ENCODE assay signal across 8 cellular contexts in genomic region chr2:70553334-70553583, GRCh38. TPM values are rescaled to one million over a fixed set of nuclear protein-coding genes. Genes with fewer than 3 reads are reported as not detected.
A peak's percentile ranks its signal among the peaks of the same experiment; 100 is the strongest.
DNase-seq lines count a peak whose midpoint lies in the region; ATAC-seq and TF ChIP-seq lines count a peak whose summit lies in the region.

No MANE protein-coding gene starts in this region.

- no peak overlapping the region for H3K27ac Mint-ChIP-seq in activated CD8-positive, alpha-beta memory T cell treated with anti-CD3 and anti-CD28 coated beads, Interleukin-2, amount 10 ng/mL, durations not matched to agents 7 days and 5 days

- H3K4me1 Mint-ChIP-seq in activated CD8-positive, alpha-beta memory T cell treated with anti-CD3 and anti-CD28 coated beads, Interleukin-2, amount 10 ng/mL, durations not matched to agents 7 days and 5 days, result peaks cover 19% of the 10 kb centered on the region

- H3K27me3 ChIP-seq in Loucy (ENCODE audit: insufficient read depth, low read length, poor library complexity, severe bottlenecking) (no peaks in the 10 kb centered on the region), kidney epithelial cell (ENCODE audit: control insufficient read depth, insufficient read depth, low read length) (peaks cover 4% of the 10 kb centered on the region)

- H3K9me3 Mint-ChIP-seq in activated CD8-positive, alpha-beta memory T cell treated with anti-CD3 and anti-CD28 coated beads, Interleukin-2, amount 10 ng/mL, durations not matched to agents 7 days and 5 days (ENCODE audit: low read depth), result no peaks in the 10 kb centered on the region

- H3K9me2 ChIP-seq in Loucy (replicated peaks; ENCODE audit: low read depth, low read length), result no peaks in the 10 kb centered on the region

- peaks cover 67% of the 10 kb centered on the region for H3K27me3 Mint-ChIP-seq in activated CD8-positive, alpha-beta memory T cell treated with anti-CD3 and anti-CD28 coated beads, Interleukin-2, amount 10 ng/mL, durations not matched to agents 7 days and 5 days

- H3K4me3 Mint-ChIP-seq in activated CD8-positive, alpha-beta memory T cell treated with anti-CD3 and anti-CD28 coated beads, Interleukin-2, amount 10 ng/mL, durations not matched to agents 7 days and 5 days, result peak overlapping the region; percentile 56

- H3K4me1 ChIP-seq in Loucy (ENCODE audit: insufficient read depth, low read length, poor library complexity, severe bottlenecking), result peaks cover 40% of the 10 kb centered on the region

- H3K27ac ChIP-seq in angular gyrus (ENCODE audit: low read depth, low read length), result peak overlapping the region; percentile 72

- no peaks in the 10 kb centered on the region for H3K36me3 Mint-ChIP-seq in activated CD8-positive, alpha-beta memory T cell treated with anti-CD3 and anti-CD28 coated beads, Interleukin-2, amount 10 ng/mL, durations not matched to agents 7 days and 5 days

- DNase-seq in activated CD8-positive, alpha-beta memory T cell treated with anti-CD3 and anti-CD28 coated beads, Interleukin-2, amount 10 ng/mL, durations not matched to agents 7 days and 5 days, result no peak
- no peak for DNase-seq in activated CD8-positive, alpha-beta memory T cell treated with anti-CD3 and anti-CD28 coated beads for 24 hours
- DNase-seq in kidney epithelial cell (ENCODE audit: low read depth) (no peak), germinal center (ENCODE audit: low spot score) (no peak)
- no peak for DNase-seq in stimulated activated naive CD8-positive, alpha-beta T cell treated with anti-CD3 and anti-CD28 coated beads, Interleukin-15, Interleukin-2, amounts not matched to agents 100 U/mL and 50 U/mL, for 24 hours

- H3K9ac ChIP-seq in Loucy (ENCODE audit: low read depth, low read length, poor library complexity, severe bottlenecking), result peak overlapping the region; percentile 73

- TF ChIP-seq CTCF in Loucy (conservative IDR thresholded peaks at IDR 0.05; ENCODE audit: low read length), result no peak
- TF ChIP-seq CTCF in kidney epithelial cell (IDR thresholded peaks at IDR 0.05; ENCODE audit: insufficient read depth, low read length, poor library complexity, severe bottlenecking), result no peak

- H3K36me3 ChIP-seq in Loucy (ENCODE audit: insufficient read depth, low read length) (no peaks in the 10 kb centered on the region), kidney epithelial cell (ENCODE audit: control insufficient read depth, insufficient read depth, low read length) (no peaks in the 10 kb centered on the region)

- CTCF ChIA-PET in activated CD8-positive, alpha-beta memory T cell treated with anti-CD3 and anti-CD28 coated beads, Interleukin-2, amount 10 ng/mL, durations not matched to agents 7 days and 5 days (lab: Charles Lee), result no interaction called here

- H4K20me1 ChIP-seq in Loucy (ENCODE audit: insufficient read depth, low read length, poor library complexity, severe bottlenecking), result no peaks in the 10 kb centered on the region

- H3F3A ChIP-seq in Loucy (ENCODE audit: low read depth), result peaks cover 10% of the 10 kb centered on the region; the same call in 1 of the 2 replicates

- 0 out of 2 replicates have a peak, but pooled peaks cover 6% of the 10 kb centered on the region for H3K79me2 ChIP-seq in Loucy (ENCODE audit: insufficient read depth, low read length)

- H2AFZ ChIP-seq in Loucy (ENCODE audit: low read length), result peak overlapping the region; percentile 74

- no peaks in the 10 kb centered on the region for H3K9me3 ChIP-seq in Loucy (ENCODE audit: insufficient read depth, low read depth, low read length)

- H3K4me3 ChIP-seq in Loucy (ENCODE audit: low read length, poor library complexity, severe bottlenecking) (peak overlapping the region; percentile 90), kidney epithelial cell (ENCODE audit: low read depth, low read length) (peak overlapping the region; percentile 64)

- H3K4me2 ChIP-seq in Loucy (ENCODE audit: low read depth, low read length, poor library complexity, severe bottlenecking), result peak overlapping the region; percentile 86

- ATAC-seq in activated CD8-positive, alpha-beta memory T cell treated with anti-CD3 and anti-CD28 coated beads, Interleukin-2, amount 10 ng/mL, durations not matched to agents 7 days and 5 days, result peak; percentile 26
- peak; percentile 4 for ATAC-seq in stimulated activated naive CD8-positive, alpha-beta T cell treated with anti-CD3 and anti-CD28 coated beads, Interleukin-15, Interleukin-2, amounts not matched to agents 100 U/mL and 50 U/mL, for 24 hours
- no peak for ATAC-seq in HG03378 (IDR thresholded peaks at IDR 0.05; ENCODE audit: unreplicated experiment)

RNA-seq across cellular contexts. Expression of gene TGFA, which starts 0.4 kb away (rescaled TPM):
- total RNA-seq in activated CD8-positive, alpha-beta memory T cell treated with anti-CD3 and anti-CD28 coated beads, Interleukin-2, amount 10 ng/mL, durations not matched to agents 7 days and 5 days, result not detected
- 72.1 and 74.4 TPM in 2 replicates for total RNA-seq in kidney epithelial cell

Comparison
In these comparisons a context has a peak if more than half of its experiments do, and no peak if none do; other contexts are left out.
1. RNA of gene TGFA, which starts 0.4 kb away (total RNA-seq): 72.1 to 74.4 TPM in kidney epithelial cell; not detected in activated CD8-positive, alpha-beta memory T cell treated with anti-CD3 and anti-CD28 coated beads, Interleukin-2, amount 10 ng/mL, durations not matched to agents 7 days and 5 days; every median in the first group is over 10 times any median in the second.